ENCODE assay signal across 8 cellular contexts in genomic region chr14:75654127-75654732, GRCh38. TPM values are rescaled to one million over a fixed set of nuclear protein-coding genes. Genes with fewer than 3 reads are reported as not detected.
DNase-seq lines count a peak whose midpoint lies in the region; ATAC-seq and TF ChIP-seq lines count a peak whose summit lies in the region.

No MANE protein-coding gene starts in this region.

- H3K27ac Mint-ChIP-seq in activated naive CD4-positive, alpha-beta T cell treated with anti-CD3 and anti-CD28 coated beads, Interleukin-2, amount 10 ng/mL, durations not matched to agents 7 days and 5 days = peak overlapping the region; percentile 11

- TF ChIP-seq POLR2A in prostate gland (IDR thresholded peaks at IDR 0.05) = no peak

- peak; percentile 81 for DNase-seq in Ammon's horn (ENCODE audit: low spot score)
- DNase-seq in LoVo (ENCODE audit: low spot score) = peak; percentile 70
- DNase-seq in activated naive CD4-positive, alpha-beta T cell treated with anti-CD3 and anti-CD28 coated beads, Interleukin-2, amount 10 ng/mL, durations not matched to agents 7 days and 5 days = peak; percentile 87
- DNase-seq in Right ventricle myocardium inferior (ENCODE audit: missing footprints) = peak; percentile 83
- peak; percentile 78 for DNase-seq in prostate gland (ENCODE audit: low spot score)
- DNase-seq in aorta = peak; percentile 83 to 92

- CTCF ChIA-PET in activated naive CD4-positive, alpha-beta T cell treated with anti-CD3 and anti-CD28 coated beads, Interleukin-2, amount 10 ng/mL, durations not matched to agents 7 days and 5 days (lab: Charles Lee) = interaction anchor here (0.6 to 10.1 kb wide), 27 partner anchors 9 to 800 kb away, joined by 3 to 159 read pairs (median 4); partner anchors contain the start of genes BATF, FLVCR2 and TGFB3

- H3K9me3 Mint-ChIP-seq in activated naive CD4-positive, alpha-beta T cell treated with anti-CD3 and anti-CD28 coated beads, Interleukin-2, amount 10 ng/mL, durations not matched to agents 7 days and 5 days = no peaks in the 10 kb centered on the region

- peak; percentile 89 to 95 (median 94) for TF ChIP-seq CTCF in prostate gland (IDR thresholded peaks at IDR 0.05)

- H3K27ac ChIP-seq in prostate gland (no peak overlapping the region), aorta (ENCODE audit: low read depth in 1 of 2, low read length in 2 of 2) (no peak overlapping the region)

- no peaks in the 10 kb centered on the region for H3K27me3 Mint-ChIP-seq in activated naive CD4-positive, alpha-beta T cell treated with anti-CD3 and anti-CD28 coated beads, Interleukin-2, amount 10 ng/mL, durations not matched to agents 7 days and 5 days

- H3K36me3 Mint-ChIP-seq in activated naive CD4-positive, alpha-beta T cell treated with anti-CD3 and anti-CD28 coated beads, Interleukin-2, amount 10 ng/mL, durations not matched to agents 7 days and 5 days = peaks cover 60% of the 10 kb centered on the region

- peak; percentile 64 for ATAC-seq in GM18909 (IDR thresholded peaks at IDR 0.05; ENCODE audit: poor library complexity, unreplicated experiment)
- peak; percentile 98 for ATAC-seq in SK-N-SH treated with all-trans-retinoic acid at 6 μM for 48 hours
- ATAC-seq in Right ventricle myocardium inferior = peak; percentile 87
- ATAC-seq in aorta (ENCODE audit: low FRiP score) = peak; percentile 91

- no peak overlapping the region for H3K4me3 ChIP-seq in prostate gland
- no peak overlapping the region for H3K4me3 ChIP-seq in aorta (ENCODE audit: low read length in 2 of 2)

- no peaks in the 10 kb centered on the region for H3K27me3 ChIP-seq in prostate gland (replicated peaks; ENCODE audit: insufficient read depth)
- no peaks in the 10 kb centered on the region for H3K27me3 ChIP-seq in aorta (ENCODE audit: control insufficient read depth in 1 of 2, insufficient read depth in 2 of 2, low read length in 1 of 2)

- peaks cover 5% of the 10 kb centered on the region for H3K4me1 Mint-ChIP-seq in activated naive CD4-positive, alpha-beta T cell treated with anti-CD3 and anti-CD28 coated beads, Interleukin-2, amount 10 ng/mL, durations not matched to agents 7 days and 5 days

- no peaks in the 10 kb centered on the region for H3K9me3 ChIP-seq in prostate gland
- H3K9me3 ChIP-seq in aorta (ENCODE audit: control insufficient read depth, low read length) = no peaks in the 10 kb centered on the region

- WGBS in prostate gland = 4% methylated on average over 4 of the region's 4 CpGs
- 5 to 8% methylated on average over 4 of the region's 4 CpGs for WGBS in aorta, 2 donors

- intact Hi-C loops in Right ventricle myocardium inferior (cut with DNase I) = loop anchor here (1.0 to 10.0 kb wide), 2 partner anchors 77 to 349 kb away; no protein-coding TSS in a partner anchor
- intact Hi-C loops in prostate gland (cut with DNase I) = loop anchor here (1.0 kb wide), 1 partner anchor 76 kb away; the partner anchor contains the start of gene FLVCR2
- intact Hi-C loops in aorta (cut with DNase I) = loop anchor here in 1 of 2 donors (1.0 kb wide), 1 partner anchor 76 kb away; the partner anchor contains the start of gene FLVCR2

- H3K4me1 ChIP-seq in prostate gland (replicated peaks) (no peaks in the 10 kb centered on the region), aorta (ENCODE audit: control insufficient read depth in 1 of 2, insufficient read depth in 2 of 2, low read length in 2 of 2) (no peaks in the 10 kb centered on the region)

- H3K4me3 Mint-ChIP-seq in activated naive CD4-positive, alpha-beta T cell treated with anti-CD3 and anti-CD28 coated beads, Interleukin-2, amount 10 ng/mL, durations not matched to agents 7 days and 5 days = no peak overlapping the region

- H3K36me3 ChIP-seq in prostate gland (no peaks in the 10 kb centered on the region), aorta (ENCODE audit: control insufficient read depth in 1 of 2, insufficient read depth in 2 of 2, low read length in 1 of 2) (peaks cover 9 to 11% of the 10 kb centered on the region in 2 donors)

TF ChIP-seq in SK-N-SH treated with all-trans-retinoic acid at 6 μM for 48 hours, 23 proteins besides CTCF, POLR2A, EP300 and RAD21:
- TF ChIP-seq PPARA (CRISPR knock-in tag; IDR thresholded peaks at IDR 0.05; ENCODE audit: borderline replicate concordance) = no peak
- no peak for TF ChIP-seq ZFP3 (CRISPR knock-in tag; IDR thresholded peaks at IDR 0.05)
- no peak for TF ChIP-seq BACH2 (CRISPR knock-in tag; IDR thresholded peaks at IDR 0.05; ENCODE audit: borderline replicate concordance)
- no peak for TF ChIP-seq RARB (CRISPR knock-in tag; IDR thresholded peaks at IDR 0.05)
- no peak for TF ChIP-seq ESRRG (CRISPR knock-in tag; IDR thresholded peaks at IDR 0.05)
- TF ChIP-seq ZNF8 (CRISPR knock-in tag; IDR thresholded peaks at IDR 0.05) = no peak
- no peak for TF ChIP-seq CSDC2 (CRISPR knock-in tag; IDR thresholded peaks at IDR 0.05)
- TF ChIP-seq ZC3H10 (CRISPR knock-in tag; IDR thresholded peaks at IDR 0.05) = no peak
- TF ChIP-seq CSRNP3 (CRISPR knock-in tag; IDR thresholded peaks at IDR 0.05) = no peak
- no peak for TF ChIP-seq PATZ1 (CRISPR knock-in tag; IDR thresholded peaks at IDR 0.05; ENCODE audit: borderline replicate concordance)

RNA-seq across cellular contexts. Expression of gene ERG28, which starts 6.4 kb away (rescaled TPM):
- total RNA-seq in Right ventricle myocardium inferior (6.5 TPM), prostate gland (10 to 100 TPM; 16.7 to 54.6 TPM), aorta (10 to 100 TPM; 10.4 to 11.5 TPM)
- 10 to 100 TPM; 10.9 to 11.9 TPM for polyA plus RNA-seq in aorta

RNA-seq across cellular contexts. Expression of gene TTLL5, which starts 6.8 kb away (rescaled TPM):
- 17.8 TPM for total RNA-seq in Right ventricle myocardium inferior
- total RNA-seq in prostate gland = 10 to 100 TPM; 40.3 to 46.2 TPM
- 10 to 100 TPM; 27.5 to 40.8 TPM for total RNA-seq in aorta
- polyA plus RNA-seq in aorta = 10 to 100 TPM in 1 of 2 donors, 1 to 10 TPM in 1; 7.7 to 18.2 TPM
